Comparison of ENCODE assay signal across 16 cellular contexts in the genomic region with DNA sequence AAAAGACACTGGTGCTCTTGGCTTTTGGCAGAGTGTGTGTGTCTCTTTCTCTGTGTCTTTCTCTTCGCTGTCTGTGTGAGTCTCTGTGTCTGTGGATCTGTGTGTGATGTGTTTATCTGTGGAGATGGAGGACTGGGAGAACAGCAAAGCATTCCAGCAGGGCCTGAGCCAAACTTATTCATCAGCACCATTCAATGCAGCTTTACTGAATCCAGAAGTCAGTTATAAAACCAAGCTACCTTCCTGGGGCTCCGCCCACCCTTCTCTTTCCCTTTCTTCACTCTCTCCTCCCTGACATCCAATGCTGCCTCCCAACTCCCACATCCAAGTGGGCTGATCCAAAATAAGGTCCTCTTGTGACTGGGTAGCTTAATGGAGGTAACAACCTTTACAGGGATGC. TPM values are rescaled to one million over a fixed set of nuclear protein-coding genes. Genes with fewer than 3 reads are reported as not detected.
DNase-seq lines count a peak whose midpoint lies in the region; ATAC-seq and TF ChIP-seq lines count a peak whose summit lies in the region.
"Had no signal": no experiment of that assay in that cellular context is flagged by ENCODE, and none has a peak within 500 bp of the region (broad histone marks: within the 10 kb centered on the region; RNA-seq: fewer than 3 reads in every experiment).

No MANE protein-coding gene starts in this region.

- no peaks in the 10 kb centered on the region for H3K36me3 Mint-ChIP-seq in memory B cell

- no peaks in the 10 kb centered on the region for H3K9me3 Mint-ChIP-seq in memory B cell
- H3K9me3 Mint-ChIP-seq: activated naive CD4-positive, alpha-beta T cell treated with anti-CD3 and anti-CD28 coated beads, Interleukin-2, amount 10 ng/mL, durations not matched to agents 7 days and 5 days; stimulated activated naive B cell treated with anti-CD40 and anti-IgM and Interleukin-4, amounts not matched to agents 10 μg/mL and 1 μg/mL and 100 μg/mL, for 72 hours had no signal

- no peak overlapping the region for H3K9ac ChIP-seq in KMS-11

- intact Hi-C loops in dorsolateral prefrontal cortex (cut with DNase I), result loop anchor here (5.0 kb wide), 3 partner anchors 58 to 328 kb away; no protein-coding TSS in a partner anchor

- peaks cover 77% of the 10 kb centered on the region for H3K79me2 ChIP-seq in KMS-11 (ENCODE audit: insufficient read depth, low read depth)

- H3K27me3 ChIP-seq in KMS-11 (ENCODE audit: insufficient read depth, low read depth), result no peaks in the 10 kb centered on the region
- no peaks in the 10 kb centered on the region for H3K27me3 ChIP-seq in dorsolateral prefrontal cortex
- H3K27me3 ChIP-seq: breast epithelium had no signal

- H3K27ac ChIP-seq in KMS-11, result no peak overlapping the region; the same call in 1 of the 2 replicates
- peak overlapping the region in 56 of 59 donors; percentile 4 to 100 (median 100) for H3K27ac ChIP-seq in dorsolateral prefrontal cortex
- H3K27ac ChIP-seq: breast epithelium had no signal

- no peak overlapping the region for H2AFZ ChIP-seq in KMS-11 (ENCODE audit: low read depth)

- no peaks in the 10 kb centered on the region for H3K36me3 ChIP-seq in KMS-11 (ENCODE audit: insufficient read depth)
- H3K36me3 ChIP-seq: breast epithelium had no signal

- ATAC-seq in memory B cell (ENCODE audit: low read depth), result no peak
- ATAC-seq: stimulated activated naive B cell treated with anti-CD40 and anti-IgM and Interleukin-4, amounts not matched to agents 10 μg/mL and 1 μg/mL and 100 μg/mL, for 72 hours had no signal

- DNase-seq in Ammon's horn (ENCODE audit: low spot score) (peak; percentile 61), dorsolateral prefrontal cortex (peak in 5 of 10 donors; percentile 32 to 58 (median 49)), memory B cell (ENCODE audit: low spot score in 2 of 2) (no peak), AG08396 (ENCODE audit: low spot score) (no peak), NCI-H1694 (lab: John Stamatoyannopoulos, UW) (no peak), NCI-H748 treated with DMSO at 0.1 percent for 48 hours (lab: John Stamatoyannopoulos, UW) (no peak)
- no peak for DNase-seq in activated CD4-positive, CD25-positive, alpha-beta regulatory T cell (lab: John Stamatoyannopoulos, UW)
- DNase-seq: activated CD4-positive, alpha-beta T cell treated with anti-CD3 and anti-CD28 coated beads for 4 hours; activated CD8-positive, alpha-beta memory T cell treated with anti-CD3 and anti-CD28 coated beads, Interleukin-2, amount 50 U/mL, for 4 hours; activated naive CD4-positive, alpha-beta T cell treated with anti-CD3 and anti-CD28 coated beads, Interleukin-2, amount 10 ng/mL, durations not matched to agents 7 days and 5 days; foreskin melanocyte; NCI-H1092 treated with DMSO at 0.1 percent for 48 hours; stimulated activated naive B cell treated with anti-CD40 and anti-IgM and Interleukin-4, amounts not matched to agents 10 μg/mL and 1 μg/mL and 100 μg/mL, for 72 hours; T-helper 1 cell had no signal

- TF ChIP-seq CTCF in KMS-11 (conservative IDR thresholded peaks at IDR 0.05; ENCODE audit: low read depth, low read length) (no peak), dorsolateral prefrontal cortex (IDR thresholded peaks at IDR 0.05 in 54 of 56, conservative IDR thresholded peaks at IDR 0.05 in 2 of 56; ENCODE audit: low read depth in 1 of 56, partially characterized antibody in 56 of 56) (peak in 1 of 56 donors; percentile 14)

- peak overlapping the region; percentile 56 for H3K27ac Mint-ChIP-seq in memory B cell
- H3K27ac Mint-ChIP-seq: stimulated activated naive B cell treated with anti-CD40 and anti-IgM and Interleukin-4, amounts not matched to agents 10 μg/mL and 1 μg/mL and 100 μg/mL, for 72 hours had no signal

- H3K4me1 Mint-ChIP-seq in memory B cell, result peaks cover 33% of the 10 kb centered on the region

- H3K4me3 ChIP-seq in KMS-11 (IDR thresholded peaks at IDR 0.05; ENCODE audit: insufficient read depth, low read depth, low read length) (no peak overlapping the region), dorsolateral prefrontal cortex (peak overlapping the region in 19 of 59 donors; percentile 2 to 99 (median 28))
- H3K4me3 ChIP-seq: breast epithelium had no signal

- H3K4me1 ChIP-seq in KMS-11 (ENCODE audit: low read depth, poor library complexity, severe bottlenecking), result peaks cover 51% of the 10 kb centered on the region

- H4K20me1 ChIP-seq in KMS-11 (ENCODE audit: insufficient read depth), result no peaks in the 10 kb centered on the region

- H3K4me3 Mint-ChIP-seq in memory B cell, result no peak overlapping the region
- H3K4me3 Mint-ChIP-seq: activated naive CD4-positive, alpha-beta T cell treated with anti-CD3 and anti-CD28 coated beads, Interleukin-2, amount 10 ng/mL, durations not matched to agents 7 days and 5 days; stimulated activated naive B cell treated with anti-CD40 and anti-IgM and Interleukin-4, amounts not matched to agents 10 μg/mL and 1 μg/mL and 100 μg/mL, for 72 hours had no signal

- H3K4me2 ChIP-seq in KMS-11, result peak overlapping the region; percentile 69; the same call in 1 of the 2 replicates

- H3K27me3 Mint-ChIP-seq in memory B cell, result no peaks in the 10 kb centered on the region
- H3K27me3 Mint-ChIP-seq: activated naive CD4-positive, alpha-beta T cell treated with anti-CD3 and anti-CD28 coated beads, Interleukin-2, amount 10 ng/mL, durations not matched to agents 7 days and 5 days; stimulated activated naive B cell treated with anti-CD40 and anti-IgM and Interleukin-4, amounts not matched to agents 10 μg/mL and 1 μg/mL and 100 μg/mL, for 72 hours had no signal

RNA-seq across cellular contexts. Expression of a gene that starts 3.9 kb away (rescaled TPM):
- 100 to 1,000 TPM in 1 of 120 experiments, 10 to 100 TPM in 119; 37.8 to 101 (median 59.4) TPM for total RNA-seq in dorsolateral prefrontal cortex
